Comparison of ENCODE assay signal across 8 cellular contexts in genomic region chr15:100349696-100350433, GRCh38. TPM values are rescaled to one million over a fixed set of nuclear protein-coding genes. Genes with fewer than 3 reads are reported as not detected.
DNase-seq lines count a peak whose midpoint lies in the region; ATAC-seq and TF ChIP-seq lines count a peak whose summit lies in the region.

No MANE protein-coding gene starts in this region.

- H3K4me1 ChIP-seq in OCI-LY1 (ENCODE audit: insufficient read depth, low read length, severe bottlenecking): no peaks in the 10 kb centered on the region
- peaks cover 13% of the 10 kb centered on the region for H3K4me1 ChIP-seq in mucosa of descending colon (ENCODE audit: low read depth)

- no peaks in the 10 kb centered on the region for H3F3A ChIP-seq in OCI-LY1 (ENCODE audit: insufficient read depth, low read length)

- DNase-seq in CMK (ENCODE audit: low read depth) (peak; percentile 71), HK-2 (ENCODE audit: unreplicated experiment) (peak; percentile 83), activated T-cell treated with anti-CD3 and anti-CD28 coated beads for 4 hours (peak; percentile 84), epithelial cell of esophagus (ENCODE audit: low read depth) (peak; percentile 88), mucosa of descending colon (peak; percentile 93 to 98 (median 97))
- peak; percentile 76 to 85 for DNase-seq in stimulated activated CD8-positive, alpha-beta memory T cell treated with anti-CD3 and anti-CD28 coated beads, Interleukin-2, amount 100 ng/mL, for 48 hours (ENCODE audit: low read depth in 2 of 2)

- H4K20me1 ChIP-seq in OCI-LY1 (ENCODE audit: insufficient read depth, low read length): no peaks in the 10 kb centered on the region

- peak; percentile 62 for TF ChIP-seq CTCF in OCI-LY1 (IDR thresholded peaks at IDR 0.05; ENCODE audit: low read length)
- peak; percentile 95 for TF ChIP-seq CTCF in epithelial cell of esophagus (IDR thresholded peaks at IDR 0.05; ENCODE audit: insufficient read depth, low read depth, low read length, missing control alignments)
- TF ChIP-seq CTCF in mucosa of descending colon (IDR thresholded peaks at IDR 0.05): peak; percentile 96

- no peak overlapping the region for H3K27ac ChIP-seq in OCI-LY1 (ENCODE audit: low read depth, low read length, poor library complexity, severe bottlenecking)

- ATAC-seq in GM19455 (IDR thresholded peaks at IDR 0.05; ENCODE audit: unreplicated experiment): peak; percentile 95
- peak; percentile 99 for ATAC-seq in mucosa of descending colon

- intact Hi-C loops in mucosa of descending colon (cut with DNase I, micrococcal nuclease): loop anchor here (10.0 kb wide), 1 partner anchor 215 kb away; no protein-coding TSS in a partner anchor

- H3K9me2 ChIP-seq in OCI-LY1 (ENCODE audit: low read depth, low read length): no peaks in the 10 kb centered on the region

- no peaks in the 10 kb centered on the region for H3K27me3 ChIP-seq in OCI-LY1 (ENCODE audit: insufficient read depth, low read length)

- H3K4me3 ChIP-seq in OCI-LY1 (ENCODE audit: low read depth, low read length, poor library complexity, severe bottlenecking): peak overlapping the region; percentile 70
- peak overlapping the region; percentile 76 for H3K4me3 ChIP-seq in epithelial cell of esophagus (ENCODE audit: low read length)
- H3K4me3 ChIP-seq in mucosa of descending colon: peak overlapping the region; percentile 63

- peak overlapping the region; percentile 95 for H3K4me2 ChIP-seq in OCI-LY1 (ENCODE audit: low read length)

- H3K36me3 ChIP-seq in OCI-LY1 (ENCODE audit: insufficient read depth, low read length) (no peaks in the 10 kb centered on the region), mucosa of descending colon (ENCODE audit: low read depth) (no peaks in the 10 kb centered on the region)

- no peaks in the 10 kb centered on the region for H3K79me2 ChIP-seq in OCI-LY1 (ENCODE audit: insufficient read depth, low read length)

- H3K9ac ChIP-seq in OCI-LY1 (ENCODE audit: low read length): peak overlapping the region; percentile 86

- H3K9me3 ChIP-seq in OCI-LY1 (ENCODE audit: low read length) (no peaks in the 10 kb centered on the region), mucosa of descending colon (no peaks in the 10 kb centered on the region)

- peak overlapping the region; percentile 97 for H2AFZ ChIP-seq in OCI-LY1 (ENCODE audit: low read length)

RNA-seq across cellular contexts. Expression of gene ADAMTS17, which starts 8.1 kb away (rescaled TPM):
- total RNA-seq in mucosa of descending colon: 10 to 100 TPM in 1 of 3 donors, 1 to 10 TPM in 2; 5.2 to 13.8 (median 6.3) TPM
